In genomic region chr5:56327810-56328209, GRCh38 we compare ENCODE assay signal across 11 cellular contexts.
A peak's percentile ranks its signal among the peaks of the same experiment; 100 is the strongest.
DNase-seq lines count a peak whose midpoint lies in the region; ATAC-seq and TF ChIP-seq lines count a peak whose summit lies in the region.
"Had no signal": no experiment of that assay in that cellular context is flagged by ENCODE, and none has a peak within 500 bp of the region (broad histone marks: within the 10 kb centered on the region; RNA-seq: fewer than 3 reads in every experiment).

No MANE protein-coding gene starts in this region.

- no peak overlapping the region for H3K4me3 ChIP-seq in mucosa of descending colon
- H3K4me3 ChIP-seq: cardiac muscle cell, lower lobe of right lung had no signal

- H3K27me3 Mint-ChIP-seq in activated T-helper 17 cell treated with anti-CD3 and anti-CD28 coated beads, Interleukin-2, amount 50 U/mL, for 72 hours = no peaks in the 10 kb centered on the region

- peaks cover 9% of the 10 kb centered on the region for H3K36me3 Mint-ChIP-seq in activated T-helper 17 cell treated with anti-CD3 and anti-CD28 coated beads, Interleukin-2, amount 50 U/mL, for 72 hours (ENCODE audit: low read depth)

- DNase-seq in stimulated activated CD4-positive, alpha-beta T cell treated with anti-CD3 and anti-CD28 coated beads, Interleukin-4, amount 100 ng/mL, for 48 hours (ENCODE audit: low read depth in 2 of 2) = peak; percentile 58 to 72
- DNase-seq in EL (no peak), NCI-H2171 (lab: John Stamatoyannopoulos, UW) (no peak), mucosa of descending colon (no peak), AG08396 (ENCODE audit: low spot score) (no peak)
- DNase-seq: lower lobe of right lung, NCI-H774 had no signal

- no peaks in the 10 kb centered on the region for H3K9me3 ChIP-seq in mucosa of descending colon
- H3K9me3 ChIP-seq: lower lobe of right lung had no signal

- no peak for TF ChIP-seq CTCF in mucosa of descending colon (IDR thresholded peaks at IDR 0.05)

- H3K36me3 ChIP-seq in mucosa of descending colon (ENCODE audit: low read depth) = no peaks in the 10 kb centered on the region
- H3K36me3 ChIP-seq: cardiac muscle cell, lower lobe of right lung had no signal

- peaks cover 63% of the 10 kb centered on the region for H3K4me1 Mint-ChIP-seq in activated T-helper 17 cell treated with anti-CD3 and anti-CD28 coated beads, Interleukin-2, amount 50 U/mL, for 72 hours

- no peaks in the 10 kb centered on the region for H3K4me1 ChIP-seq in mucosa of descending colon (ENCODE audit: low read depth)

- H3K27ac Mint-ChIP-seq in activated T-helper 17 cell treated with anti-CD3 and anti-CD28 coated beads, Interleukin-2, amount 50 U/mL, for 72 hours = peak overlapping the region; percentile 99

- ATAC-seq in GM19043 (IDR thresholded peaks at IDR 0.05; ENCODE audit: low read depth, unreplicated experiment) = peak; percentile 63
- ATAC-seq in HG03432 (IDR thresholded peaks at IDR 0.05; ENCODE audit: unreplicated experiment) = peak; percentile 60
- ATAC-seq in activated T-helper 17 cell treated with anti-CD3 and anti-CD28 coated beads, Interleukin-2, amount 50 U/mL, for 72 hours (replicated peaks) = peak; percentile 80
- no peak for ATAC-seq in mucosa of descending colon
- ATAC-seq: lower lobe of right lung had no signal

- intact Hi-C loops in mucosa of descending colon (cut with DNase I, micrococcal nuclease) = no loop called here

- H3K4me3 Mint-ChIP-seq in activated T-helper 17 cell treated with anti-CD3 and anti-CD28 coated beads, Interleukin-2, amount 50 U/mL, for 72 hours = peak overlapping the region; percentile 64

- no peaks in the 10 kb centered on the region for H3K9me3 Mint-ChIP-seq in activated T-helper 17 cell treated with anti-CD3 and anti-CD28 coated beads, Interleukin-2, amount 50 U/mL, for 72 hours

Comparison
In these comparisons a context has a peak if more than half of its experiments do, and no peak if none do; other contexts are left out.
1. DNase-seq: peak in stimulated activated CD4-positive, alpha-beta T cell treated with anti-CD3 and anti-CD28 coated beads, Interleukin-4, amount 100 ng/mL, for 48 hours (2 of 2); none in EL (single experiment), NCI-H2171 (single experiment), mucosa of descending colon (0 of 3) and AG08396 (single experiment).